6 cellular contexts compared by ENCODE assay signal in genomic region chrX:94424456-94424855, GRCh38.
"Had no signal": no experiment of that assay in that cellular context is flagged by ENCODE, and none has a peak within 500 bp of the region (broad histone marks: within the 10 kb centered on the region; RNA-seq: fewer than 3 reads in every experiment).

No MANE protein-coding gene starts in this region.

- DNase-seq: H9, HCEC 1CT, IMR-90, KG1 had no signal

- ATAC-seq: GM23338, K562 had no signal

- H3K4me3 ChIP-seq: GM23338, K562 had no signal
